ENCODE assay signal across 8 cellular contexts in the genomic region with DNA sequence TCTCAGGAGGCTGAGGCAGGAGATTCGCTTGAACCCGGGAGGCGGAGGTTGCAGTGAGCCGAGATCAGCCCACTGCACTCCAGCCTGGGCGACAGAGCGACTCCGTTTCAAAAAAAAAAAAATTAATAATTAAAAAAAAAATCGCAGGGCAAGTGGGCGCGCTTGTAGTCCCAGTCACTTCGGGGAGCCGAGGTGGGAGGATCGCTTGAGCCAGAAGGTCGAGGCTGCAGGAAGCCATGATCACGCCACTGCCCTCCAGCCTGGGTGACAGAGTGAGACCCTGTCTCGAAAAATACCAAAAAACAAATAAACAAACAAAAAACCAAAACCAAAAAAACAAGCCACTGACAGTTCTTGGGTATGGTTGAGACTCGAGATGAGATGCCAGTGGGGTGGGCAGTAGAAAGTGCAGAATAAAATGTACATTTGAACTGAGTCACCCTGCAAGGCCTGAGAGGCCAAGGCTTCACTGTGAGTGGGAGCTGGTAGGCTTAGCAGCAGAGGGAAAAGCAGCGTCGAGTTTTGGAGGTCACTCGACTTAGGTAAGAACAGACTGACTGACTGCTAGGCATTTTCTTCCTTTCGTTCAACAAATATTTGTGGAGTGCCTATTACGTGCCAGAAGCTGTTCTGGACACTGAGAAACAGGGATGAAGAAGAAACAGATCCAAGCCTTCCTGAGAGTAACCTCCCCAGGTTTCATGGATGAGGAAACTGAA. TPM values are rescaled to one million over a fixed set of nuclear protein-coding genes. Genes with fewer than 3 reads are reported as not detected.
DNase-seq lines count a peak whose midpoint lies in the region; ATAC-seq and TF ChIP-seq lines count a peak whose summit lies in the region.

No MANE protein-coding gene starts in this region.

- H3K9me3 Mint-ChIP-seq in natural killer cell treated with Interleukin-12 subunit alpha and Interleukin-12 subunit beta and Interleukin-15 and Interleukin-18, amount 100 ng/mL, for 72 hours, result no peaks in the 10 kb centered on the region

- peak overlapping the region; percentile 98 for H3K27ac Mint-ChIP-seq in natural killer cell treated with Interleukin-12 subunit alpha and Interleukin-12 subunit beta and Interleukin-15 and Interleukin-18, amount 100 ng/mL, for 72 hours

- no peaks in the 10 kb centered on the region for H3K27me3 Mint-ChIP-seq in natural killer cell treated with Interleukin-12 subunit alpha and Interleukin-12 subunit beta and Interleukin-15 and Interleukin-18, amount 100 ng/mL, for 72 hours

- H3K4me3 ChIP-seq in NT2/D1 (ENCODE audit: insufficient read length, low read depth), result peak overlapping the region; percentile 74
- H3K4me3 ChIP-seq in colonic mucosa, result no peak overlapping the region

- intact Hi-C loops in colonic mucosa (cut with DNase I), result no loop called here

- TF ChIP-seq CTCF in GM20000 (IDR thresholded peaks at IDR 0.05; ENCODE audit: extremely low read depth, missing control alignments), result no peak
- no peak for TF ChIP-seq CTCF in colonic mucosa (IDR thresholded peaks at IDR 0.05)

- peaks cover 13% of the 10 kb centered on the region for H3K36me3 Mint-ChIP-seq in natural killer cell treated with Interleukin-12 subunit alpha and Interleukin-12 subunit beta and Interleukin-15 and Interleukin-18, amount 100 ng/mL, for 72 hours

- peak overlapping the region; percentile 89 for H3K4me3 Mint-ChIP-seq in natural killer cell treated with Interleukin-12 subunit alpha and Interleukin-12 subunit beta and Interleukin-15 and Interleukin-18, amount 100 ng/mL, for 72 hours

- peak overlapping the region; percentile 97 for H3K27ac ChIP-seq in colonic mucosa

- DNase-seq in GM20000 (ENCODE audit: low spot score) (peak; percentile 22), NT2/D1 (ENCODE audit: low read depth, low spot score) (peak; percentile 1), colonic mucosa (peak; percentile 34), cerebellum (ENCODE audit: low spot score) (no peak), NCI-H748 (lab: John Stamatoyannopoulos, UW; ENCODE audit: unreplicated experiment) (no peak)
- DNase-seq in natural killer cell treated with Interleukin-12 subunit alpha and Interleukin-12 subunit beta and Interleukin-15 and Interleukin-18, amount 100 ng/mL, for 72 hours (ENCODE audit: low spot score), result no peak

- H3K4me1 ChIP-seq in NT2/D1 (ENCODE audit: insufficient read depth, insufficient read length), result peaks cover 3% of the 10 kb centered on the region
- H3K4me1 ChIP-seq in colonic mucosa, result peaks cover 3% of the 10 kb centered on the region

- H3K36me3 ChIP-seq in NT2/D1 (ENCODE audit: insufficient read depth, insufficient read length, low read length) (peaks cover 33% of the 10 kb centered on the region), colonic mucosa (peaks cover 8% of the 10 kb centered on the region)

- H3K9ac ChIP-seq in NT2/D1 (ENCODE audit: insufficient read length, low read depth), result peak overlapping the region; percentile 92
- peak overlapping the region in 1 of 2 donors; percentile 100 for H3K9ac ChIP-seq in colonic mucosa (ENCODE audit: low read depth in 2 of 2, low read length in 2 of 2)

- H3K4me1 Mint-ChIP-seq in natural killer cell treated with Interleukin-12 subunit alpha and Interleukin-12 subunit beta and Interleukin-15 and Interleukin-18, amount 100 ng/mL, for 72 hours (ENCODE audit: low read depth in 2 of 2), result peaks cover 22 to 31% of the 10 kb centered on the region in 2 donors

- ATAC-seq in natural killer cell treated with Interleukin-12 subunit alpha and Interleukin-12 subunit beta and Interleukin-15 and Interleukin-18, amount 100 ng/mL, for 72 hours, result no peak
- ATAC-seq in GM18502 (IDR thresholded peaks at IDR 0.05; ENCODE audit: poor library complexity, unreplicated experiment) (no peak), HG03521 (IDR thresholded peaks at IDR 0.05; ENCODE audit: unreplicated experiment) (no peak)

- H3K27me3 ChIP-seq in NT2/D1 (ENCODE audit: insufficient read depth, insufficient read length), result no peaks in the 10 kb centered on the region
- H3K27me3 ChIP-seq in colonic mucosa, result no peaks in the 10 kb centered on the region

- H3K9me3 ChIP-seq in NT2/D1 (ENCODE audit: insufficient read depth, low read length) (no peaks in the 10 kb centered on the region), colonic mucosa (no peaks in the 10 kb centered on the region)

RNA-seq across cellular contexts. Expression of gene LDHA, which starts 0.6 kb away (rescaled TPM):
- total RNA-seq in colonic mucosa, result 1,000 to 10,000 TPM in 1 of 2 donors, 100 to 1,000 TPM in 1; 555 to 1,280 TPM
- 1,000 to 10,000 TPM in 1 of 2 donors, 100 to 1,000 TPM in 1; 958 to 1,144 TPM for total RNA-seq in natural killer cell treated with Interleukin-12 subunit alpha and Interleukin-12 subunit beta and Interleukin-15 and Interleukin-18, amount 100 ng/mL, for 72 hours
- 95.5 TPM for total RNA-seq in cerebellum

RNA-seq across cellular contexts. Expression of gene LDHC, which starts 18.4 kb away (rescaled TPM):
- total RNA-seq in colonic mucosa (1 to 10 TPM; 1.9 to 2.0 TPM), cerebellum (not detected)
- not detected for total RNA-seq in natural killer cell treated with Interleukin-12 subunit alpha and Interleukin-12 subunit beta and Interleukin-15 and Interleukin-18, amount 100 ng/mL, for 72 hours

Comparison
In these comparisons a context has a peak if more than half of its experiments do, and no peak if none do; other contexts are left out.
1. DNase-seq: peak in GM20000 (single experiment), NT2/D1 (single experiment) and colonic mucosa (single experiment); none in natural killer cell treated with Interleukin-12 subunit alpha and Interleukin-12 subunit beta and Interleukin-15 and Interleukin-18, amount 100 ng/mL, for 72 hours (single experiment), cerebellum (single experiment) and NCI-H748 (single experiment).